Comparison of ENCODE assay signal across 25 cellular contexts in the genomic region with DNA sequence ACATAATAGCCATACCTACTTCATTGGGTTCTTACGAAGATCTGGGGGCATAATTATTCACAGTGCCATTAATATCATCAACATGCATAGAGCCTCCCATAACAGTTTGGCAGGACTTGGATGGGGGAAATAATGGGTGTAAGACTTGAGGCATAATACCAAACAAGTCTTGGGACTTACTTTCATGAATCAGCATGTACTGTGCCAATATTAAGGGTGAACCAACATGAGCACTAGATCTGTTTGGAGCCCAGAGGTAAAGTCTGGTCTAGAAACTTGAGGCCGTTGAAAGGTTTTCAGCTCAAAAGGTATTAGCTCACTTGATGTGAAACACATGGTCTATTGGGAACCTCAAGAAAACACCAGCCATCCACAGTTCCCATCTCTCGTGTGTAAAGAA. TPM values are rescaled to one million over a fixed set of nuclear protein-coding genes. Genes with fewer than 3 reads are reported as not detected.
"Had no signal": no experiment of that assay in that cellular context is flagged by ENCODE, and none has a peak within 500 bp of the region (broad histone marks: within the 10 kb centered on the region; RNA-seq: fewer than 3 reads in every experiment).

No MANE protein-coding gene starts in this region.

- H3K27ac ChIP-seq: colonic mucosa, epithelial cell of prostate, esophagus muscularis mucosa, gastrocnemius medialis, left lung, lower lobe of right lung had no signal

- ATAC-seq: gastrocnemius medialis; heart right ventricle; left lung; left ventricle myocardium superior; lower lobe of right lung; mucosa of descending colon; naive thymus-derived CD8-positive, alpha-beta T cell had no signal

- H3K36me3 ChIP-seq: colonic mucosa, esophagus muscularis mucosa, gastrocnemius medialis, heart right ventricle, left lung, lower lobe of right lung had no signal

- H3K4me3 ChIP-seq: colonic mucosa, esophagus muscularis mucosa, gastrocnemius medialis, heart right ventricle, left lung, lower lobe of right lung, mucosa of descending colon had no signal

- H3K27me3 ChIP-seq: colonic mucosa, esophagus muscularis mucosa, gastrocnemius medialis, heart right ventricle, left lung had no signal

- H3K4me1 ChIP-seq: colonic mucosa, left lung, lower lobe of right lung had no signal

- DNase-seq: colonic mucosa; cortex of kidney; effector CD4-positive, alpha-beta T cell; effector memory CD4-positive, alpha-beta T cell; erythroblast; foreskin melanocyte; gastrocnemius medialis; glutamatergic neuron; head of caudate nucleus; heart right ventricle; hippocampal formation; left cardiac atrium; left lung; left ventricle myocardium superior; lower lobe of right lung; mesenchymal stem cell; mucosa of descending colon; naive B cell; naive thymus-derived CD8-positive, alpha-beta T cell had no signal

- H3K9me3 ChIP-seq: colonic mucosa, esophagus muscularis mucosa, gastrocnemius medialis, heart right ventricle, left lung, lower lobe of right lung, mucosa of descending colon had no signal

RNA-seq across cellular contexts. Expression of a gene that starts 56.7 kb away (rescaled TPM):
- total RNA-seq: endothelial cell of umbilical vein, esophagus muscularis mucosa, fibroblast of lung, gastrocnemius medialis, lung microvascular endothelial cell, mesenteric fat pad, mucosa of descending colon had no signal
